ENCODE assay signal across 9 cellular contexts in genomic region chr17:2595736-2596135, GRCh38. TPM values are rescaled to one million over a fixed set of nuclear protein-coding genes. Genes with fewer than 3 reads are reported as not detected.
DNase-seq lines count a peak whose midpoint lies in the region; ATAC-seq, FAIRE-seq and TF ChIP-seq lines count a peak whose summit lies in the region.
"Had no signal": no experiment of that assay in that cellular context is flagged by ENCODE, and none has a peak within 500 bp of the region (broad histone marks: within the 10 kb centered on the region; RNA-seq: fewer than 3 reads in every experiment).

No MANE protein-coding gene starts in this region.

- TF ChIP-seq CTCF in AG04450 (IDR thresholded peaks at IDR 0.05; ENCODE audit: low read depth, low read length) (no peak), K562 (IDR thresholded peaks at IDR 0.05 in 2 of 3, conservative IDR thresholded peaks at IDR 0.05 in 1 of 3; ENCODE audit: insufficient read depth in 2 of 3, low read depth in 1 of 3, low read length in 3 of 3) (no peak)

- H3K27me3 ChIP-seq in AG04450 (ENCODE audit: control insufficient read depth, insufficient read depth, low read length), result no peaks in the 10 kb centered on the region
- H3K27me3 ChIP-seq in HUES6 (ENCODE audit: control insufficient read depth, insufficient read depth, low read length), result no peaks in the 10 kb centered on the region
- H3K27me3 ChIP-seq in K562 (ENCODE audit: control insufficient read depth in 2 of 2, insufficient read depth in 2 of 2, low read length in 2 of 2), result no peaks in the 10 kb centered on the region

- CTCF ChIA-PET in AG04450 (lab: Charles Lee) (no interaction called here), K562 (lab: Yijun Ruan, JAX; ENCODE audit: low intra/inter-chr PET ratio) (no interaction called here)

- no TSS peak for BruUV-seq in K562 (replicated peaks; lab: Mats Ljungman, UMichigan)

- in situ Hi-C loops in K562 (cut with MboI), result no loop called here

- H3K36me3 ChIP-seq in HUES6 (ENCODE audit: control insufficient read depth, insufficient read depth, low read length) (no peaks in the 10 kb centered on the region), K562 (ENCODE audit: control insufficient read depth, insufficient read depth, low read length) (no peaks in the 10 kb centered on the region), mesodermal cell (ENCODE audit: control insufficient read depth, insufficient read depth, low read length) (peaks cover 10% of the 10 kb centered on the region)

- no peak for FAIRE-seq in K562 (lab: Jason Lieb, UNC)

- ATAC-seq in K562, result no peak
- no peak for ATAC-seq in GM21528 (IDR thresholded peaks at IDR 0.05; ENCODE audit: low FRiP score, unreplicated experiment)

- POLR2A ChIA-PET in AG04450 (lab: Yijun Ruan, JAX) (interaction anchor here (0.7 kb wide), 1 partner anchor 422 kb away, joined by 3 read pairs; no protein-coding TSS in a partner anchor), K562 (lab: Yijun Ruan, JAX) (interaction anchor here (0.6 to 2.2 kb wide), 3 partner anchors 9 to 98 kb away, joined by 3 to 9 read pairs (median 3); no protein-coding TSS in a partner anchor)

- DNase-seq in AG04450 (ENCODE audit: low read depth, low spot score), result no peak
- no peak for DNase-seq in K562 (ENCODE audit: extremely low read depth in 1 of 4, low spot score in 3 of 4)
- DNase-seq in stimulated activated CD4-positive, alpha-beta T cell treated with anti-CD3 and anti-CD28 coated beads, Interleukin-4, amount 100 ng/mL, for 4 hours, result no peak
- DNase-seq in HuH-7 (ENCODE audit: low spot score), result no peak
- no peak for DNase-seq in A172 (ENCODE audit: low spot score)
- DNase-seq: hippocampal formation had no signal

- H3K9me3 ChIP-seq in AG04450 (ENCODE audit: control insufficient read depth, insufficient read depth, low read length) (peaks cover 3% of the 10 kb centered on the region; the same call in 1 of the 2 replicates), HUES6 (ENCODE audit: control insufficient read depth, insufficient read depth, low read depth, low read length) (no peaks in the 10 kb centered on the region), K562 (replicated peaks; ENCODE audit: control insufficient read depth, insufficient read depth, low read depth, low read length) (no peaks in the 10 kb centered on the region), mesodermal cell (ENCODE audit: control insufficient read depth, low read length) (no peaks in the 10 kb centered on the region)

- H3K79me2 ChIP-seq in K562 (ENCODE audit: control insufficient read depth, insufficient read depth, low read length), result peaks cover 67% of the 10 kb centered on the region

- peaks cover 13% of the 10 kb centered on the region; the same call in 1 of the 2 replicates for H4K20me1 ChIP-seq in K562 (replicated peaks; ENCODE audit: control insufficient read depth, insufficient read depth, low read length)

- no peak for TF ChIP-seq RAD21 in K562 (CRISPR knock-in tag; conservative IDR thresholded peaks at IDR 0.05 in 1 of 2, IDR thresholded peaks at IDR 0.05 in 1 of 2)

- H3K4me1 ChIP-seq in HUES6 (ENCODE audit: control insufficient read depth, insufficient read depth, low read length) (peaks cover 6% of the 10 kb centered on the region), K562 (replicated peaks in 1 of 2; ENCODE audit: control insufficient read depth in 2 of 2, insufficient read depth in 2 of 2, low read length in 2 of 2) (peaks cover 5 to 12% of the 10 kb centered on the region in 2 experiments; a peak in 4 of 5 replicates), mesodermal cell (ENCODE audit: control insufficient read depth, insufficient read depth, low read length, poor library complexity, severe bottlenecking) (peaks cover 2% of the 10 kb centered on the region)

- H3K4me3 ChIP-seq in AG04450 (ENCODE audit: low read depth, low read length) (peak overlapping the region; percentile 70), HUES6 (ENCODE audit: low read depth, low read length) (peak overlapping the region; percentile 83), K562 (peak overlapping the region; percentile 96), mesodermal cell (ENCODE audit: extremely low read depth, insufficient read depth, low read length, poor library complexity, severe bottlenecking) (peak overlapping the region; percentile 100)

- no peak for TF ChIP-seq POLR2A in K562 (conservative IDR thresholded peaks at IDR 0.05)

- WGBS in K562 (ENCODE audit: insufficient coverage, low coverage, missing lambda C conversion rate), result 16% methylated on average over 4 of the region's 4 CpGs
- WGBS in mesodermal cell (ENCODE audit: insufficient coverage in 2 of 2), 2 experiments, result 35 to 44% methylated on average over 2 of the region's 4 CpGs

- intact Hi-C loops in K562 (cut with micrococcal nuclease), result loop anchor here (10.0 kb wide), 1 partner anchor 79 kb away; no protein-coding TSS in a partner anchor

- no peak overlapping the region for H3K9ac ChIP-seq in HUES6 (ENCODE audit: low read length)
- peak overlapping the region in 1 of 2 experiments; percentile 87; a peak in 1 of 4 replicates for H3K9ac ChIP-seq in K562 (ENCODE audit: insufficient read depth in 1 of 2, low read depth in 2 of 2, low read length in 2 of 2)

- H2AFZ ChIP-seq in K562 (ENCODE audit: low read depth, low read length), result no peak overlapping the region

- H3K9me1 ChIP-seq in K562 (ENCODE audit: control insufficient read depth, insufficient read depth, low read length), result no peaks in the 10 kb centered on the region

- H3K27ac ChIP-seq in AG04450 (ENCODE audit: low read depth, low read length), result no peak overlapping the region
- H3K27ac ChIP-seq in HUES6 (ENCODE audit: low read depth, low read length), result no peak overlapping the region
- no peak overlapping the region for H3K27ac ChIP-seq in K562 (ENCODE audit: extremely low read depth, low read depth, low read length)
- no peak overlapping the region for H3K27ac ChIP-seq in mesodermal cell (ENCODE audit: low read depth, low read length, severe bottlenecking)

- peak overlapping the region; percentile 97; the same call in 1 of the 2 replicates for H3K4me2 ChIP-seq in K562 (ENCODE audit: insufficient read depth, low read length)

- TF ChIP-seq EP300 in K562 (IDR thresholded peaks at IDR 0.05; ENCODE audit: low read length), result no peak

TF ChIP-seq in K562, 482 proteins besides CTCF, POLR2A, EP300 and RAD21:
- TF ChIP-seq ZNF263 (CRISPR knock-in tag; IDR thresholded peaks at IDR 0.05; ENCODE audit: borderline replicate concordance) (no peak), ZBTB26 (CRISPR knock-in tag; IDR thresholded peaks at IDR 0.05) (no peak), FOXA3 (CRISPR knock-in tag; conservative IDR thresholded peaks at IDR 0.05 in 1 of 2, IDR thresholded peaks at IDR 0.05 in 1 of 2) (no peak), USF2 (CRISPR knock-in tag; IDR thresholded peaks at IDR 0.05) (no peak), HDGF (IDR thresholded peaks at IDR 0.05) (no peak), ZFX (CRISPR knock-in tag; IDR thresholded peaks at IDR 0.05) (no peak), DMBX1 (CRISPR knock-in tag; IDR thresholded peaks at IDR 0.05; ENCODE audit: borderline replicate concordance) (no peak)

RNA-seq across cellular contexts. Expression of gene PAFAH1B1, which starts 2.3 kb away (rescaled TPM):
- polyA plus RNA-seq in AG04450 (2011; rRNA removed), result 91.7 and 111 TPM in 2 replicates
- polyA minus RNA-seq in AG04450 (2011; rRNA and poly(A)+ RNA removed), result 121 and 134 TPM in 2 replicates
- 62.7 and 148 TPM in 2 replicates for total RNA-seq in K562 (2011; cell fraction: chromatin; rRNA removed; ENCODE audit: low replicate concordance)
- 24.2 and 29.3 TPM in 2 replicates for total RNA-seq in K562 (2011; cell fraction: nucleolus; rRNA removed)
- total RNA-seq in K562 (2011; cell fraction: nucleoplasm; rRNA removed), result 59.6 and 81.6 TPM in 2 replicates
- total RNA-seq in K562 (2014; rRNA removed), result 23.8 and 32.6 TPM in 2 replicates
- 54.6 and 66.5 TPM in 2 replicates for total RNA-seq in K562 (2014; rRNA removed; fragmentation: Illumina TruSeq; extraction: Trizol)
- 45.0 and 48.2 TPM in 2 replicates for total RNA-seq in K562 (2015; rRNA removed; fragmentation: Illumina TruSeq; extraction: Trizol)
- total RNA-seq in K562 (2021), result 66.4 and 72.4 TPM in 2 replicates
- polyA plus RNA-seq in K562 (2011; rRNA removed), result 46.8 and 55.2 TPM in 2 replicates
- polyA plus RNA-seq in K562 (2011; cell fraction: cytosol; rRNA removed), result 14.9 and 28.2 TPM in 2 replicates
- 28.5 and 44.1 TPM in 2 replicates for polyA plus RNA-seq in K562 (2011; cell fraction: nucleus; rRNA removed)
- polyA plus RNA-seq in K562 (2012), result 48.1 and 57.4 TPM in 2 replicates
- polyA plus RNA-seq in K562 (2014; fragmentation: Illumina TruSeq; extraction: Trizol), result 40.2 and 48.8 TPM in 2 replicates
- polyA plus RNA-seq in K562 (2014; fragmentation: Nextera tagmentation; extraction: Ambion mirVana), result 10 to 100 TPM; 32.1 to 37.3 TPM
- 23.3 and 27.3 TPM in 2 replicates for polyA plus RNA-seq in K562 (2014; rRNA removed)
- 64.6 and 80.0 TPM in 2 replicates for polyA minus RNA-seq in K562 (2011; rRNA and poly(A)+ RNA removed)
- polyA minus RNA-seq in K562 (2011; cell fraction: cytosol; rRNA and poly(A)+ RNA removed), result 25.8 and 42.9 TPM in 2 replicates
- 10.2 and 16.9 TPM in 2 replicates for polyA minus RNA-seq in K562 (2011; cell fraction: nucleus; rRNA and poly(A)+ RNA removed)
- polyA plus RNA-seq in mesodermal cell (2013, experiment 1 of 2), result 198 TPM
- polyA plus RNA-seq in mesodermal cell (2013, experiment 2 of 2), result 202 TPM
- total RNA-seq in A172 (2014; rRNA removed; shearing (Covaris generic)), result 77.4 and 79.1 TPM in 2 replicates
